In genomic region chr2:215435809-215436704, GRCh38 we compare ENCODE assay signal across 8 cellular contexts. TPM values are rescaled to one million over a fixed set of nuclear protein-coding genes. Genes with fewer than 3 reads are reported as not detected.
A peak's percentile ranks its signal among the peaks of the same experiment; 100 is the strongest.
DNase-seq lines count a peak whose midpoint lies in the region; ATAC-seq, FAIRE-seq and TF ChIP-seq lines count a peak whose summit lies in the region.

TSS of gene FN1 (minus strand) at chr2:215436068. CDS start at chr2:215435802, 266 bp downstream.

- H3K9me3 Mint-ChIP-seq in chondrocyte (ENCODE audit: low read depth): no peaks in the 10 kb centered on the region

- DNase-seq in GM03348 (ENCODE audit: low spot score) (peak; percentile 97), H54 (ENCODE audit: insufficient read length, low spot score) (peak; percentile 64), NAMALWA (ENCODE audit: low spot score) (peak; percentile 8), chondrocyte (ENCODE audit: low spot score) (peak; percentile 97), islet precursor cell (peak; percentile 99)
- DNase-seq in activated CD4-positive, CD25-positive, alpha-beta regulatory T cell treated with anti-CD3 and anti-CD28 coated beads, Interleukin-2, amount 50 U/mL, for 72 hours: peak; percentile 49
- peak; percentile 26 to 59 for DNase-seq in stimulated activated CD4-positive, alpha-beta T cell treated with anti-CD3 and anti-CD28 coated beads, Interleukin-12 subunit alpha, Interleukin-12 subunit beta, amount 100 ng/mL, for 24 hours (ENCODE audit: low read depth in 2 of 2)

- peaks cover 42% of the 10 kb centered on the region for H3K36me3 Mint-ChIP-seq in chondrocyte (ENCODE audit: low read depth)

- no peak for ATAC-seq in HG03469 (IDR thresholded peaks at IDR 0.05; ENCODE audit: unreplicated experiment)

- peak within 1 kb of the TSS; percentile 99 for H3K27ac Mint-ChIP-seq in chondrocyte (ENCODE audit: unreplicated experiment)

- peaks cover 56% of the 10 kb centered on the region for H3K4me1 Mint-ChIP-seq in chondrocyte (ENCODE audit: low read depth)

- TF ChIP-seq POLR2A in H54 (IDR thresholded peaks at IDR 0.05; ENCODE audit: low read depth, low read length): peak; percentile 73

- H3K27me3 Mint-ChIP-seq in chondrocyte (ENCODE audit: low read depth): no peaks in the 10 kb centered on the region

- no peak for TF ChIP-seq CTCF in chondrocyte (IDR thresholded peaks at IDR 0.05)

- peak within 1 kb of the TSS; percentile 84 for H3K4me3 Mint-ChIP-seq in chondrocyte (ENCODE audit: unreplicated experiment)

- FAIRE-seq in H54 (lab: Jason Lieb, UNC): no peak

RNA-seq across cellular contexts. Expression of gene FN1, which starts in this region (rescaled TPM):
- 30,644 to 36,263 TPM (median 31,288 TPM) in 3 replicates for total RNA-seq in chondrocyte

Comparison
In these comparisons a context has a peak if more than half of its experiments do, and no peak if none do; other contexts are left out.
1. DNase-seq: peak in every context shown above with its lines; median percentile 99 in islet precursor cell; 97 in GM03348; 97 in chondrocyte; 64 in H54; 49 in activated CD4-positive, CD25-positive, alpha-beta regulatory T cell treated with anti-CD3 and anti-CD28 coated beads, Interleukin-2, amount 50 U/mL, for 72 hours; 42 in stimulated activated CD4-positive, alpha-beta T cell treated with anti-CD3 and anti-CD28 coated beads, Interleukin-12 subunit alpha, Interleukin-12 subunit beta, amount 100 ng/mL, for 24 hours; 8 in NAMALWA.